8 cellular contexts compared by ENCODE assay signal in genomic region chr20:32019156-32019510, GRCh38. TPM values are rescaled to one million over a fixed set of nuclear protein-coding genes. Genes with fewer than 3 reads are reported as not detected.
DNase-seq lines count a peak whose midpoint lies in the region; ATAC-seq lines count a peak whose summit lies in the region.

No MANE protein-coding gene starts in this region.

- ATAC-seq in memory B cell (ENCODE audit: low read depth) (no peak), GM19035 (IDR thresholded peaks at IDR 0.05; ENCODE audit: unreplicated experiment) (no peak), GM18511 (IDR thresholded peaks at IDR 0.05; ENCODE audit: unreplicated experiment) (no peak)

- peak overlapping the region; percentile 56 to 95 (median 86) for H3K4me3 Mint-ChIP-seq in IgD-negative memory B cell
- peak overlapping the region; percentile 78 for H3K4me3 Mint-ChIP-seq in activated T-helper 2 cell treated with anti-CD3 and anti-CD28 coated beads, Interferon-gamma antibody, Interleukin-2, Interleukin-4, amounts not matched to agents 10 μg/mL and 5 μg/mL and 100 μg/mL, durations not matched to agents 14 hours and 24 hours and 36 hours (ENCODE audit: low read depth)
- peak overlapping the region; percentile 84 for H3K4me3 Mint-ChIP-seq in memory B cell

- intact Hi-C loops in activated T-helper 2 cell treated with anti-CD3 and anti-CD28 coated beads, Interferon-gamma antibody, Interleukin-2, Interleukin-4, amounts not matched to agents 10 μg/mL and 5 μg/mL and 100 μg/mL, durations not matched to agents 14 hours and 24 hours and 36 hours (cut with micrococcal nuclease): no loop called here

- peaks cover 63% of the 10 kb centered on the region for H3K27me3 Mint-ChIP-seq in IgD-negative memory B cell
- peaks cover 66% of the 10 kb centered on the region for H3K27me3 Mint-ChIP-seq in activated T-helper 2 cell treated with anti-CD3 and anti-CD28 coated beads, Interferon-gamma antibody, Interleukin-2, Interleukin-4, amounts not matched to agents 10 μg/mL and 5 μg/mL and 100 μg/mL, durations not matched to agents 14 hours and 24 hours and 36 hours (ENCODE audit: low read depth)
- H3K27me3 Mint-ChIP-seq in memory B cell: peaks cover 34% of the 10 kb centered on the region

- H3K27ac Mint-ChIP-seq in IgD-negative memory B cell (no peak overlapping the region), memory B cell (peak overlapping the region; percentile 37)
- no peak overlapping the region for H3K27ac Mint-ChIP-seq in activated T-helper 2 cell treated with anti-CD3 and anti-CD28 coated beads, Interferon-gamma antibody, Interleukin-2, Interleukin-4, amounts not matched to agents 10 μg/mL and 5 μg/mL and 100 μg/mL, durations not matched to agents 14 hours and 24 hours and 36 hours

- peaks cover 2% of the 10 kb centered on the region for H3K36me3 Mint-ChIP-seq in IgD-negative memory B cell
- no peaks in the 10 kb centered on the region for H3K36me3 Mint-ChIP-seq in activated T-helper 2 cell treated with anti-CD3 and anti-CD28 coated beads, Interferon-gamma antibody, Interleukin-2, Interleukin-4, amounts not matched to agents 10 μg/mL and 5 μg/mL and 100 μg/mL, durations not matched to agents 14 hours and 24 hours and 36 hours (ENCODE audit: low read depth)
- no peaks in the 10 kb centered on the region for H3K36me3 Mint-ChIP-seq in memory B cell

- peaks cover 11 to 12% (median 11%) of the 10 kb centered on the region in 3 donors for H3K4me1 Mint-ChIP-seq in IgD-negative memory B cell
- H3K4me1 Mint-ChIP-seq in activated T-helper 2 cell treated with anti-CD3 and anti-CD28 coated beads, Interferon-gamma antibody, Interleukin-2, Interleukin-4, amounts not matched to agents 10 μg/mL and 5 μg/mL and 100 μg/mL, durations not matched to agents 14 hours and 24 hours and 36 hours (ENCODE audit: low read depth): peaks cover 19% of the 10 kb centered on the region
- H3K4me1 Mint-ChIP-seq in memory B cell: peaks cover 16% of the 10 kb centered on the region

- peak; percentile 47 for DNase-seq in DMS 273 treated with DMSO at 0.1 percent for 48 hours (lab: John Stamatoyannopoulos, UW)
- no peak for DNase-seq in activated T-helper 2 cell treated with anti-CD3 and anti-CD28 coated beads, Interferon-gamma antibody, Interleukin-2, Interleukin-4, amounts not matched to agents 10 μg/mL and 5 μg/mL and 100 μg/mL, durations not matched to agents 14 hours and 24 hours and 36 hours (ENCODE audit: low spot score)
- DNase-seq in memory B cell (ENCODE audit: low spot score in 2 of 2): peak; percentile 12 to 32
- no peak for DNase-seq in GDM1 (lab: John Stamatoyannopoulos, UW)
- no peak for DNase-seq in GOT3 (lab: John Stamatoyannopoulos, UW)

- H3K9me3 Mint-ChIP-seq in IgD-negative memory B cell (no peaks in the 10 kb centered on the region), memory B cell (no peaks in the 10 kb centered on the region)
- H3K9me3 Mint-ChIP-seq in activated T-helper 2 cell treated with anti-CD3 and anti-CD28 coated beads, Interferon-gamma antibody, Interleukin-2, Interleukin-4, amounts not matched to agents 10 μg/mL and 5 μg/mL and 100 μg/mL, durations not matched to agents 14 hours and 24 hours and 36 hours: no peaks in the 10 kb centered on the region

RNA-seq across cellular contexts. Expression of gene CCM2L, which starts 8.9 kb away (rescaled TPM):
- polyA plus RNA-seq in IgD-negative memory B cell: not detected
- total RNA-seq in activated T-helper 2 cell treated with anti-CD3 and anti-CD28 coated beads, Interferon-gamma antibody, Interleukin-2, Interleukin-4, amounts not matched to agents 10 μg/mL and 5 μg/mL and 100 μg/mL, durations not matched to agents 14 hours and 24 hours and 36 hours: not detected in 2 replicates

RNA-seq across cellular contexts. Expression of gene HCK, which starts 32.9 kb away (rescaled TPM):
- polyA plus RNA-seq in IgD-negative memory B cell: 52.0 TPM
- total RNA-seq in activated T-helper 2 cell treated with anti-CD3 and anti-CD28 coated beads, Interferon-gamma antibody, Interleukin-2, Interleukin-4, amounts not matched to agents 10 μg/mL and 5 μg/mL and 100 μg/mL, durations not matched to agents 14 hours and 24 hours and 36 hours: not detected in 2 replicates

RNA-seq across cellular contexts. Expression of gene XKR7, which starts 51.2 kb away (rescaled TPM):
- polyA plus RNA-seq in IgD-negative memory B cell: not detected
- total RNA-seq in activated T-helper 2 cell treated with anti-CD3 and anti-CD28 coated beads, Interferon-gamma antibody, Interleukin-2, Interleukin-4, amounts not matched to agents 10 μg/mL and 5 μg/mL and 100 μg/mL, durations not matched to agents 14 hours and 24 hours and 36 hours: not detected in 2 replicates

Comparison
In these comparisons a context has a peak if more than half of its experiments do, and no peak if none do; other contexts are left out.
1. DNase-seq: peak in DMS 273 treated with DMSO at 0.1 percent for 48 hours (single experiment) and memory B cell (2 of 2); none in activated T-helper 2 cell treated with anti-CD3 and anti-CD28 coated beads, Interferon-gamma antibody, Interleukin-2, Interleukin-4, amounts not matched to agents 10 μg/mL and 5 μg/mL and 100 μg/mL, durations not matched to agents 14 hours and 24 hours and 36 hours (single experiment), GDM1 (single experiment) and GOT3 (single experiment).
2. Peak in every context shown above with its lines, with median percentiles within 50 percentile points of each other: H3K4me3 Mint-ChIP-seq.